Comparison of ENCODE assay signal across 18 cellular contexts in the genomic region with DNA sequence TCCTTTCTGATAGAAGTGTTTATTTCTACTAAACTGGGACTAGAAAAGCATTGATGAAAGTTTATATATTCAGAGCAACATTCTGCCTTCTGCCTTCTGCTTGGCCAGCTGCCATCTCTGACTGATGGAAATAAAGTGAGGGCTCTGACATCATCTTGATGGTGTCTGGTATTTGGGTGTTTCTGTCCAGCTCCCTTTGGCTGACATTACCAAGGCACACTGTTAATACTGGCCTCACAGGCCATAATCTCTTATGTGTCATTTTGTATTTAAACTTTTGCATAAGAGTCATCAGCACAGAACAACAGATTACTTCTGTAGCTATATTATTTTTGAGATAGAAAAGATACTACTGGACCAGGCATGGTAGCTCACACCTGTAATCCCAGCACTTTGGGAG.
DNase-seq lines count a peak whose midpoint lies in the region; ATAC-seq and TF ChIP-seq lines count a peak whose summit lies in the region.
"Had no signal": no experiment of that assay in that cellular context is flagged by ENCODE, and none has a peak within 500 bp of the region (broad histone marks: within the 10 kb centered on the region; RNA-seq: fewer than 3 reads in every experiment).

No MANE protein-coding gene starts in this region.

- peaks cover 7% of the 10 kb centered on the region for H3K4me1 ChIP-seq in right cardiac atrium (ENCODE audit: control insufficient read depth, insufficient read depth, low read length)
- H3K4me1 ChIP-seq in tibial artery, result peaks cover 0 to 36% (median 2%) of the 10 kb centered on the region in 4 donors
- H3K4me1 ChIP-seq: psoas muscle had no signal

- H3K36me3 ChIP-seq in MG63 (no peaks in the 10 kb centered on the region), tibial artery (no peaks in the 10 kb centered on the region)

- DNase-seq in MG63, result peak; percentile 43
- DNase-seq in cerebellum (ENCODE audit: low spot score), result peak; percentile 62
- peak; percentile 62 to 77 (median 72) for DNase-seq in right cardiac atrium
- peak; percentile 55 to 80 for DNase-seq in tibial artery
- no peak for DNase-seq in NCI-H345 (lab: John Stamatoyannopoulos, UW)
- DNase-seq: activated CD4-positive, alpha-beta memory T cell treated with anti-CD3 and anti-CD28 coated beads for 36 hours; activated gamma-delta T cell treated with Interleukin-2 at 50 U/mL for 16 hours; erythroblast; GF-D8; NCI-H146; NCI-H748 treated with DMSO at 0.1 percent for 48 hours; psoas muscle; stimulated activated CD4-positive, alpha-beta T cell treated with anti-CD3 and anti-CD28 coated beads, Interleukin-4, amount 100 ng/mL, for 4 hours; T-helper 1 cell had no signal

- TF ChIP-seq CTCF in tibial artery (IDR thresholded peaks at IDR 0.05), result no peak

- intact Hi-C loops in right cardiac atrium (cut with DNase I), result no loop called here
- intact Hi-C loops in tibial artery (cut with DNase I; ENCODE audit: low total_unique reads), result no loop called here

- peak overlapping the region; percentile 38 for H3K27ac ChIP-seq in right cardiac atrium (ENCODE audit: low read length)
- H3K27ac ChIP-seq in tibial artery, result peak overlapping the region; percentile 41 to 63
- H3K27ac ChIP-seq: psoas muscle, VCaP had no signal

- no peak overlapping the region for H3K4me3 ChIP-seq in MG63
- no peak overlapping the region for H3K4me3 ChIP-seq in right cardiac atrium (ENCODE audit: low read length)
- no peak overlapping the region for H3K4me3 ChIP-seq in tibial artery
- H3K4me3 ChIP-seq: K562, psoas muscle had no signal

- H3K9me3 ChIP-seq in MG63, result no peaks in the 10 kb centered on the region
- H3K9me3 ChIP-seq in right cardiac atrium (ENCODE audit: control insufficient read depth, low read length), result no peaks in the 10 kb centered on the region
- no peaks in the 10 kb centered on the region for H3K9me3 ChIP-seq in tibial artery
- H3K9me3 ChIP-seq: psoas muscle had no signal

- H3K27me3 ChIP-seq in MG63 (0 out of 2 replicates have a peak, but pooled peaks cover 3% of the 10 kb centered on the region), right cardiac atrium (ENCODE audit: control insufficient read depth, insufficient read depth) (no peaks in the 10 kb centered on the region), tibial artery (no peaks in the 10 kb centered on the region)

- ATAC-seq in right cardiac atrium (peak; percentile 71 to 78), HG03025 (IDR thresholded peaks at IDR 0.05; ENCODE audit: low FRiP score, unreplicated experiment) (no peak), GM19324 (IDR thresholded peaks at IDR 0.05; ENCODE audit: low FRiP score, unreplicated experiment) (no peak)
- ATAC-seq: K562, psoas muscle had no signal

Comparison
In these comparisons a context has a peak if more than half of its experiments do, and no peak if none do; other contexts are left out.
1. ATAC-seq: peak in right cardiac atrium (2 of 2); none in HG03025 (single experiment) and GM19324 (single experiment).